In the genomic region with DNA sequence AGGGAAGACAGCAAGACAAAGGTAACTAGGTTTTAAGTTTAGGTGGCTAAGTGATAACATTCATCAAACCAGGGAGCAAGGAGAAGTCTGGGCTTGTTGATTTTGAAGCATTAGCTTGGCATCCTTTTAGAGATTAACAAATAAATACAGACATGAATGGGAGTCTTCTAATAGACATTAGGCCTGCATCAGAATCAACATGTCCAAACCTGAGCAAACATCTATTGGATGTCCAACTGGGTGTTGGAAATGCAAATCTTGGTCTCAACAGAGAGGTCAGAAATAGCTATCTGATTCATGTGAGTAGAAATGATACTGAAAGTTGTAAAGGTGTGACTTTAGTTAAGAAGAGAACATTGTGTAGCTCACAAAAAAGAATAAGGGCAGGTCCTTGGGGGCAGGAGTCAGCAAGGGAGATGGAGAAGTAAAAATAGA, we compare ENCODE assay signal across 12 cellular contexts.
DNase-seq lines count a peak whose midpoint lies in the region; ATAC-seq, FAIRE-seq and TF ChIP-seq lines count a peak whose summit lies in the region.
"Had no signal": no experiment of that assay in that cellular context is flagged by ENCODE, and none has a peak within 500 bp of the region (broad histone marks: within the 10 kb centered on the region; RNA-seq: fewer than 3 reads in every experiment).

No MANE protein-coding gene starts in this region.

- no peak for TF ChIP-seq POLR2A in GM12892 (IDR thresholded peaks at IDR 0.05; ENCODE audit: low read depth, low read length)

- H3K9me3 ChIP-seq in PC-9 (ENCODE audit: insufficient read depth, low read depth) = no peaks in the 10 kb centered on the region

- no peaks in the 10 kb centered on the region for H3F3A ChIP-seq in PC-9 (ENCODE audit: insufficient read depth, low read depth)

- POLR2A ChIA-PET in PC-9 (lab: Charles Lee; ENCODE audit: unreplicated experiment) = interaction anchor here (0.7 kb wide), 1 partner anchor 52 kb away, joined by 3 read pairs; no protein-coding TSS in a partner anchor

- H3K36me3 ChIP-seq in PC-9 (ENCODE audit: low read depth) = no peaks in the 10 kb centered on the region

- DNase-seq in GM12865 (ENCODE audit: low read depth) (peak; percentile 58), midbrain (lab: John Stamatoyannopoulos, UW) (no peak), GM12892 (ENCODE audit: insufficient read length) (no peak), PC-9 (no peak), NCI-H1048 (lab: John Stamatoyannopoulos, UW) (no peak)
- DNase-seq: DMS153 had no signal

- H2AFZ ChIP-seq in PC-9 = no peak overlapping the region

- no TSS peak for BruUV-seq in PC-9 (replicated peaks; lab: Mats Ljungman, UMichigan)

- H3K79me2 ChIP-seq in PC-9 (ENCODE audit: low read depth) = no peaks in the 10 kb centered on the region

- no peaks in the 10 kb centered on the region for H3K9me2 ChIP-seq in PC-9 (ENCODE audit: insufficient read depth)

- no peaks in the 10 kb centered on the region for H3K27me3 ChIP-seq in PC-9 (ENCODE audit: insufficient read depth, low read depth)

- CTCF ChIA-PET in PC-9 (lab: Charles Lee) = no interaction called here

- H4K20me1 ChIP-seq in PC-9 (ENCODE audit: insufficient read depth) = no peaks in the 10 kb centered on the region

- ATAC-seq in GM19395 (IDR thresholded peaks at IDR 0.05; ENCODE audit: unreplicated experiment) (peak; percentile 97), HG02763 (IDR thresholded peaks at IDR 0.05; ENCODE audit: unreplicated experiment) (peak; percentile 98), HG03457 (IDR thresholded peaks at IDR 0.05; ENCODE audit: unreplicated experiment) (peak; percentile 81)

- H3K4me2 ChIP-seq in PC-9 = no peak overlapping the region
- H3K4me2 ChIP-seq: KMS-11, smooth muscle cell had no signal

- FAIRE-seq in GM12892 (lab: Jason Lieb, UNC) = no peak
- FAIRE-seq: urothelium cell line had no signal

- no peaks in the 10 kb centered on the region for H3K4me1 ChIP-seq in PC-9 (replicated peaks; ENCODE audit: insufficient read depth)

- intact Hi-C loops in PC-9 (cut with micrococcal nuclease; ENCODE audit: unreplicated experiment) = no loop called here

- no peak overlapping the region for H3K4me3 ChIP-seq in GM12865 (ENCODE audit: low read depth, low read length)
- H3K4me3 ChIP-seq in PC-9 = no peak overlapping the region
- H3K4me3 ChIP-seq: smooth muscle cell had no signal

- TF ChIP-seq CTCF in GM12865 (IDR thresholded peaks at IDR 0.05; ENCODE audit: insufficient read depth, low read depth, low read length, missing control alignments) (no peak), PC-9 (conservative IDR thresholded peaks at IDR 0.05) (no peak)

- H3K27ac ChIP-seq in PC-9 = no peak overlapping the region
- H3K27ac ChIP-seq: KMS-11 had no signal
